ENCODE assay signal across 15 cellular contexts in the genomic region with DNA sequence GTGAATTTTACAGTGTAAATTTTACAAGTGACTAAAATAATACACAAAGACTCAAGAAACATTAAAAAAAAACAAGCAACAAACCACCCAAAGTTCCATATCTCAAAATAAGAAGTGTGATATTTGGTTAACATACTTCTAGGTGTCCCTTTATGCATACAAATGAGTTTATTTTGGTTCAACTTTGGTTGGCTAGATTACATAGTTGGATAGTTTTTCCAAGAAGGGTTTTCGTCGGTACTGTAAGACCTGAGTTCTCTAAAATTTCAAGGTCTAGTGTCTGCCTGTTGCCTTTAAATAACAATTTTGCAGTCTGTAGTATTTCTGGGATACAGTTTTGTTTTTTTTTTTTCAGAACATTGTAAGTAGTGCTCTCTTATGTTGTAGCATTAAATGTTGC. TPM values are rescaled to one million over a fixed set of nuclear protein-coding genes. Genes with fewer than 3 reads are reported as not detected.
DNase-seq lines count a peak whose midpoint lies in the region; ATAC-seq and TF ChIP-seq lines count a peak whose summit lies in the region.
"Had no signal": no experiment of that assay in that cellular context is flagged by ENCODE, and none has a peak within 500 bp of the region (broad histone marks: within the 10 kb centered on the region; RNA-seq: fewer than 3 reads in every experiment).

No MANE protein-coding gene starts in this region.

- H3K36me3 Mint-ChIP-seq in activated T-cell treated with anti-CD3 and anti-CD28 coated beads, Interleukin-2, amount 50 U/mL, for 72 hours (ENCODE audit: insufficient read depth in 2 of 2) = peaks cover 0 to 2% of the 10 kb centered on the region in 2 donors
- H3K36me3 Mint-ChIP-seq: CD8-positive, alpha-beta T cell had no signal

- no peak overlapping the region for H3K4me3 Mint-ChIP-seq in activated T-cell treated with anti-CD3 and anti-CD28 coated beads, Interleukin-2, amount 50 U/mL, for 72 hours
- H3K4me3 Mint-ChIP-seq: B cell; CD8-positive, alpha-beta T cell; H9 had no signal

- no peaks in the 10 kb centered on the region for H3K36me3 ChIP-seq in psoas muscle (ENCODE audit: insufficient read depth in 1 of 2, low read depth in 1 of 2)

- H3K9me3 ChIP-seq in psoas muscle = no peaks in the 10 kb centered on the region

- no peaks in the 10 kb centered on the region for H3K27me3 Mint-ChIP-seq in activated T-cell treated with anti-CD3 and anti-CD28 coated beads, Interleukin-2, amount 50 U/mL, for 72 hours (ENCODE audit: low read depth)
- H3K27me3 Mint-ChIP-seq: B cell had no signal

- no peak overlapping the region for H3K4me3 ChIP-seq in psoas muscle
- H3K4me3 ChIP-seq: BLaER1 treated with 17β-estradiol and CSF1 and Interleukin-3, amounts not matched to agents 10 nM and 100 nM had no signal

- peaks cover 19% of the 10 kb centered on the region for H3K4me1 ChIP-seq in psoas muscle

- intact Hi-C loops in psoas muscle (cut with DNase I) = no loop called here

- WGBS in psoas muscle, 3 donors = 29 to 62% (median 32%) methylated on average over 2 of the region's 2 CpGs

- no peak for ATAC-seq in activated T-cell treated with anti-CD3 and anti-CD28 coated beads, Interleukin-2, amount 50 U/mL, for 72 hours (replicated peaks in 1 of 2)
- ATAC-seq in psoas muscle = no peak
- no peak for ATAC-seq in HG02642 (IDR thresholded peaks at IDR 0.05; ENCODE audit: poor library complexity, unreplicated experiment)
- ATAC-seq: CD8-positive, alpha-beta T cell; HepG2 had no signal

- H3K27me3 ChIP-seq in psoas muscle (ENCODE audit: insufficient read depth in 3 of 3, low read length in 2 of 3) = no peaks in the 10 kb centered on the region
- H3K27me3 ChIP-seq: BLaER1 treated with 17β-estradiol and CSF1 and Interleukin-3, amounts not matched to agents 10 nM and 100 nM had no signal

- TF ChIP-seq CTCF in psoas muscle (IDR thresholded peaks at IDR 0.05) = no peak

- H3K27ac Mint-ChIP-seq in activated T-cell treated with anti-CD3 and anti-CD28 coated beads, Interleukin-2, amount 50 U/mL, for 72 hours = peak overlapping the region; percentile 80
- H3K27ac Mint-ChIP-seq: B cell; CD8-positive, alpha-beta T cell had no signal

- no peak for DNase-seq in activated T-cell treated with anti-CD3 and anti-CD28 coated beads, Interleukin-2, amount 50 U/mL, for 72 hours
- no peak for DNase-seq in activated T-cell treated with anti-CD3 and anti-CD28 coated beads, Interleukin-2, amount 50 U/mL, for 1 hour
- DNase-seq in OCI-M1 (lab: John Stamatoyannopoulos, UW) (peak; percentile 99), psoas muscle (no peak), NCI-H510A (lab: John Stamatoyannopoulos, UW) (no peak), SHP77 treated with DMSO at 0.1 percent for 48 hours (lab: John Stamatoyannopoulos, UW) (no peak)
- DNase-seq: Calu3; CD8-positive, alpha-beta T cell; DMS79 treated with DMSO at 0.1 percent for 48 hours; GF-D8; H9 had no signal

- no peaks in the 10 kb centered on the region for H3K9me3 Mint-ChIP-seq in activated T-cell treated with anti-CD3 and anti-CD28 coated beads, Interleukin-2, amount 50 U/mL, for 72 hours
- H3K9me3 Mint-ChIP-seq: CD8-positive, alpha-beta T cell had no signal

- H3K4me1 Mint-ChIP-seq in activated T-cell treated with anti-CD3 and anti-CD28 coated beads, Interleukin-2, amount 50 U/mL, for 72 hours (ENCODE audit: low read depth) = peaks cover 38% of the 10 kb centered on the region

- peak overlapping the region; percentile 62 for H3K27ac ChIP-seq in psoas muscle
- H3K27ac ChIP-seq: BLaER1 treated with 17β-estradiol and CSF1 and Interleukin-3, amounts not matched to agents 10 nM and 100 nM had no signal

RNA-seq across cellular contexts. Expression of a gene that starts 58.8 kb away (rescaled TPM):
- 10 to 100 TPM; 30.3 to 31.9 TPM for total RNA-seq in activated T-cell treated with anti-CD3 and anti-CD28 coated beads, Interleukin-2, amount 50 U/mL, for 72 hours
- total RNA-seq in psoas muscle = 10 to 100 TPM in 3 of 4 donors, 1 to 10 TPM in 1; 9.0 to 32.3 (median 16.8) TPM
- polyA plus RNA-seq in psoas muscle = 1 to 10 TPM; 2.2 to 4.6 (median 3.2) TPM
